In genomic region chr3:15858547-15859506, GRCh38 we compare ENCODE assay signal across 8 cellular contexts.
DNase-seq lines count a peak whose midpoint lies in the region; ATAC-seq and TF ChIP-seq lines count a peak whose summit lies in the region.

No MANE protein-coding gene starts in this region.

- WGBS in smooth muscle cell (ENCODE audit: low lambda C conversion rate): 5% methylated on average over 54 of the region's 70 CpGs

- H3K9ac ChIP-seq in SU-DHL-6 (ENCODE audit: low read length) (peak overlapping the region; percentile 82), iPS-20b (ENCODE audit: low read depth, low read length) (peak overlapping the region; percentile 72; the same call in 1 of the 2 replicates), smooth muscle cell (ENCODE audit: low read depth) (peak overlapping the region; percentile 70)

- no peaks in the 10 kb centered on the region for H3K9me2 ChIP-seq in SU-DHL-6 (replicated peaks; ENCODE audit: insufficient read depth, low read length)

- TF ChIP-seq CTCF in SU-DHL-6 (IDR thresholded peaks at IDR 0.05; ENCODE audit: insufficient read depth, low read length, poor library complexity, severe bottlenecking) (no peak), ascending aorta (IDR thresholded peaks at IDR 0.05) (no peak), smooth muscle cell (IDR thresholded peaks at IDR 0.05; ENCODE audit: borderline replicate concordance, insufficient read depth, poor library complexity, severe bottlenecking) (no peak)

- H3K4me3 ChIP-seq in SU-DHL-6 (ENCODE audit: insufficient read depth, low read length, poor library complexity, severe bottlenecking) (peak overlapping the region; percentile 74), ascending aorta (peak overlapping the region; percentile 91 to 98), iPS-20b (ENCODE audit: low read length) (peak overlapping the region; percentile 90), smooth muscle cell (peak overlapping the region; percentile 91)

- H3K36me3 ChIP-seq in SU-DHL-6 (ENCODE audit: low read length): 0 out of 2 replicates have a peak, but pooled peaks cover 2% of the 10 kb centered on the region
- no peaks in the 10 kb centered on the region for H3K36me3 ChIP-seq in ascending aorta
- no peaks in the 10 kb centered on the region for H3K36me3 ChIP-seq in iPS-20b (ENCODE audit: insufficient read depth, low read depth, low read length)
- H3K36me3 ChIP-seq in smooth muscle cell (ENCODE audit: low read depth): no peaks in the 10 kb centered on the region

- no peaks in the 10 kb centered on the region for H3K27me3 ChIP-seq in SU-DHL-6 (ENCODE audit: low read length)
- no peaks in the 10 kb centered on the region for H3K27me3 ChIP-seq in ascending aorta
- H3K27me3 ChIP-seq in iPS-20b (ENCODE audit: insufficient read depth, low read length): 0 out of 2 replicates have a peak, but pooled peaks cover 5% of the 10 kb centered on the region
- no peaks in the 10 kb centered on the region for H3K27me3 ChIP-seq in smooth muscle cell (ENCODE audit: low read depth)

- H4K20me1 ChIP-seq in SU-DHL-6 (ENCODE audit: low read depth, low read length) (peaks cover 14% of the 10 kb centered on the region), smooth muscle cell (ENCODE audit: low read depth) (peaks cover 5% of the 10 kb centered on the region)

- peaks cover 49% of the 10 kb centered on the region for H3K79me2 ChIP-seq in SU-DHL-6 (ENCODE audit: insufficient read depth, low read length)
- H3K79me2 ChIP-seq in smooth muscle cell (ENCODE audit: low read depth): peaks cover 47% of the 10 kb centered on the region

- H3K4me2 ChIP-seq in SU-DHL-6 (ENCODE audit: low read depth, low read length, poor library complexity, severe bottlenecking): peak overlapping the region; percentile 67
- H3K4me2 ChIP-seq in smooth muscle cell: peak overlapping the region; percentile 92

- peaks cover 6 to 9% of the 10 kb centered on the region in 2 donors for H3K4me1 ChIP-seq in ascending aorta
- H3K4me1 ChIP-seq in iPS-20b (ENCODE audit: insufficient read depth, low read length): peaks cover 9% of the 10 kb centered on the region; the same call in 1 of the 2 replicates
- H3K4me1 ChIP-seq in smooth muscle cell (ENCODE audit: low read depth): peaks cover 9% of the 10 kb centered on the region

- H3K9me3 ChIP-seq in SU-DHL-6 (ENCODE audit: insufficient read depth, low read length) (no peaks in the 10 kb centered on the region), ascending aorta (no peaks in the 10 kb centered on the region), iPS-20b (ENCODE audit: insufficient read depth, low read depth, low read length) (no peaks in the 10 kb centered on the region), smooth muscle cell (replicated peaks; ENCODE audit: low read depth) (no peaks in the 10 kb centered on the region)

- H3K27ac ChIP-seq in SU-DHL-6 (ENCODE audit: low read depth, low read length) (peak overlapping the region; percentile 71), ascending aorta (peak overlapping the region; percentile 72 to 73), iPS-20b (ENCODE audit: low read length) (no peak overlapping the region), smooth muscle cell (ENCODE audit: low read depth) (no peak overlapping the region)

- H2AFZ ChIP-seq in SU-DHL-6 (ENCODE audit: low read depth, low read length, severe bottlenecking) (peak overlapping the region; percentile 65), smooth muscle cell (ENCODE audit: low read depth) (peak overlapping the region; percentile 95)

- DNase-seq in DMS53 treated with DMSO at 0.1 percent for 48 hours (lab: John Stamatoyannopoulos, UW; ENCODE audit: unreplicated experiment) (peak; percentile 13), ascending aorta (ENCODE audit: low spot score in 2 of 2) (no peak), smooth muscle cell (lab: John Stamatoyannopoulos, UW; ENCODE audit: unreplicated experiment) (no peak), NCI-H1694 (lab: John Stamatoyannopoulos, UW) (no peak)

- H3F3A ChIP-seq in SU-DHL-6 (ENCODE audit: insufficient read depth) (peaks cover 23% of the 10 kb centered on the region), smooth muscle cell (ENCODE audit: low read depth) (peaks cover 7% of the 10 kb centered on the region)

- intact Hi-C loops in ascending aorta (cut with DNase I): loop anchor here (5.0 kb wide), 1 partner anchor 87 kb away; no protein-coding TSS in a partner anchor

- ATAC-seq in GM19463 (IDR thresholded peaks at IDR 0.05; ENCODE audit: unreplicated experiment): peak; percentile 57
- ATAC-seq in HG03571 (IDR thresholded peaks at IDR 0.05; ENCODE audit: unreplicated experiment): peak; percentile 66

Comparison
In these comparisons a context has a peak if more than half of its experiments do, and no peak if none do; other contexts are left out.
1. H3K27ac ChIP-seq: peak in SU-DHL-6 (single experiment) and ascending aorta (2 of 2); none in iPS-20b (single experiment) and smooth muscle cell (single experiment).
2. Peak in every context shown above with its lines, with median percentiles within 50 percentile points of each other: H3K4me3 ChIP-seq and H3K9ac ChIP-seq.